In the genomic region with DNA sequence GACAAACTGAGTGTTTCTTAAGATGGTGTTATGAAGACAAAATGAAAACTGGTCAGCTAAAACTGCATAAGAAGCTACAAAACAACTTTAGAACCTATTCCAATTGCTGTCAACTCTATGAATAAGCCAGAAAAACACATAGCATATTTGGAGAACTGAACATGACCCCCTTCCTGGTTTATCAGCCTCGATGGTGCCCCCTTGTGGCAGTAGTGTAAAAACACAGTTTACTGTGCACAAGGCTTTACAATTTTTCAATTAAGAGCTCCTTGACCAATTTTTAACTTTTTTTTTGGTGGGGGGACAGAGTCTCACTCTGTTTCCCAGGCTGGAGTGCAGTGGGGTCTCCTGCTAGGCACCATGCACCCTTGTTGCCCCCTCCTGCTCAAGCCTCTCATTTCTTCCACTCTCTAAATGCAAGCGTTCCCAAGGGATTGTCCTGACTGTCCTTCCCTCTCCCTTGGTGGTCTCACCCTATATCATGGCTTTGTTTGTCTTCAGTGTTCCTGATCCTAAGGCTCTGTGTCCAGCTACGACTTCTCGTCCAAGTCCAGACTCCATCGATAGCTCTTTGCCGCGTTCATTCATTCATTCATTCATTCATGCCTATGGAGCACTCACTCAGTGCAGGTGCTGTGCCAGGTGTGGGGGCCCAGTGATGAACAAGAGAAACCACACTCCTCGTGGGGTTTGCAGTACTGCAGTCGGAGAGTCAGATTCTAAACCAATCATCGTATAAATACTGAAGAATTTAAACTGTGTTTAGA, we compare ENCODE assay signal across 8 cellular contexts. TPM values are rescaled to one million over a fixed set of nuclear protein-coding genes. Genes with fewer than 3 reads are reported as not detected.
DNase-seq lines count a peak whose midpoint lies in the region; ATAC-seq and TF ChIP-seq lines count a peak whose summit lies in the region.

No MANE protein-coding gene starts in this region.

- WGBS in suprapubic skin: 59% methylated on average over 10 of the region's 10 CpGs

- no peak for TF ChIP-seq EP300 in suprapubic skin (IDR thresholded peaks at IDR 0.05)

- H3K4me3 ChIP-seq in CD4-positive, CD25-positive, alpha-beta regulatory T cell (ENCODE audit: low read depth, low read length): no peak overlapping the region
- H3K4me3 ChIP-seq in OCI-LY7 (ENCODE audit: low read depth, low read length, poor library complexity, severe bottlenecking): no peak overlapping the region
- H3K4me3 ChIP-seq in epithelial cell of esophagus (ENCODE audit: low read length): no peak overlapping the region
- no peak overlapping the region for H3K4me3 ChIP-seq in suprapubic skin

- no peak overlapping the region for H3K27ac ChIP-seq in CD4-positive, CD25-positive, alpha-beta regulatory T cell (ENCODE audit: insufficient read depth, low read length, poor library complexity, severe bottlenecking)
- H3K27ac ChIP-seq in OCI-LY7 (ENCODE audit: low read depth, low read length, poor library complexity, severe bottlenecking): no peak overlapping the region
- no peak overlapping the region for H3K27ac ChIP-seq in suprapubic skin

- peak overlapping the region in 3 of 4 donors; percentile 28 to 88 (median 80) for H3K4me3 Mint-ChIP-seq in CD4-positive, CD25-positive, alpha-beta regulatory T cell
- H3K4me3 Mint-ChIP-seq in nephron progenitor cell: no peak overlapping the region

- no peak overlapping the region for H2AFZ ChIP-seq in OCI-LY7 (ENCODE audit: low read length)

- DNase-seq in CD4-positive, CD25-positive, alpha-beta regulatory T cell: peak; percentile 70 to 87 (median 79)
- DNase-seq in HUDEP-2 (lab: John Stamatoyannopoulos, UW; ENCODE audit: unreplicated experiment in 76 of 76) (peak in 54 of 76 experiments; percentile 7 to 72 (median 51)), OCI-LY7 (ENCODE audit: low spot score) (peak; percentile 90), epithelial cell of esophagus (ENCODE audit: low read depth) (peak; percentile 77), nephron progenitor cell (peak; percentile 77), suprapubic skin (ENCODE audit: low spot score in 2 of 2) (no peak), ecto neural progenitor cell (ENCODE audit: low spot score) (no peak)
- DNase-seq in activated CD8-positive, alpha-beta memory T cell treated with anti-CD3 and anti-CD28 coated beads, Interleukin-2, amount 50 U/mL, for 1 hour (ENCODE audit: extremely low read depth): peak; percentile 65

- H3K4me1 Mint-ChIP-seq in CD4-positive, CD25-positive, alpha-beta regulatory T cell: peaks cover 14 to 38% (median 30%) of the 10 kb centered on the region in 4 donors
- peaks cover 19% of the 10 kb centered on the region for H3K4me1 Mint-ChIP-seq in nephron progenitor cell

- H3K4me2 ChIP-seq in OCI-LY7 (ENCODE audit: low read length): no peak overlapping the region

- TF ChIP-seq POLR2A in suprapubic skin (IDR thresholded peaks at IDR 0.05): no peak

- H3K27me3 Mint-ChIP-seq in CD4-positive, CD25-positive, alpha-beta regulatory T cell: peaks cover 9% of the 10 kb centered on the region
- peaks cover 12% of the 10 kb centered on the region for H3K27me3 Mint-ChIP-seq in nephron progenitor cell (ENCODE audit: low read depth, poor library complexity)

- peaks cover 13% of the 10 kb centered on the region for H4K20me1 ChIP-seq in OCI-LY7 (ENCODE audit: insufficient read depth, low read length)

- H3K36me3 Mint-ChIP-seq in CD4-positive, CD25-positive, alpha-beta regulatory T cell: peaks cover 31% of the 10 kb centered on the region
- H3K36me3 Mint-ChIP-seq in nephron progenitor cell (ENCODE audit: low read depth): peaks cover 24% of the 10 kb centered on the region

- intact Hi-C loops in OCI-LY7 (cut with micrococcal nuclease; ENCODE audit: unreplicated experiment): no loop called here

- ATAC-seq in CD4-positive, CD25-positive, alpha-beta regulatory T cell (ENCODE audit: low read depth in 2 of 2): peak; percentile 52 to 56

- no peaks in the 10 kb centered on the region for H3K9me3 Mint-ChIP-seq in CD4-positive, CD25-positive, alpha-beta regulatory T cell
- H3K9me3 Mint-ChIP-seq in nephron progenitor cell: no peaks in the 10 kb centered on the region

- peak overlapping the region; percentile 58 to 86 (median 75) for H3K27ac Mint-ChIP-seq in CD4-positive, CD25-positive, alpha-beta regulatory T cell
- peak overlapping the region; percentile 90 for H3K27ac Mint-ChIP-seq in nephron progenitor cell

- no TSS peak for BruUV-seq in OCI-LY7 (replicated peaks; lab: Mats Ljungman, UMichigan)

- no peaks in the 10 kb centered on the region for H3K9me2 ChIP-seq in OCI-LY7 (ENCODE audit: insufficient read depth, low read length)

- H3K36me3 ChIP-seq in CD4-positive, CD25-positive, alpha-beta regulatory T cell (ENCODE audit: control insufficient read depth, insufficient read depth, low read length): peaks cover 39% of the 10 kb centered on the region
- H3K36me3 ChIP-seq in OCI-LY7 (ENCODE audit: insufficient read depth, low read length) (peaks cover 42% of the 10 kb centered on the region), suprapubic skin (peaks cover 42% of the 10 kb centered on the region)

- H3K4me1 ChIP-seq in CD4-positive, CD25-positive, alpha-beta regulatory T cell (ENCODE audit: control insufficient read depth, insufficient read depth, low read length, poor library complexity, severe bottlenecking): peaks cover 22% of the 10 kb centered on the region
- H3K4me1 ChIP-seq in OCI-LY7 (ENCODE audit: insufficient read depth, low read length, poor library complexity, severe bottlenecking) (peaks cover 2% of the 10 kb centered on the region), suprapubic skin (peaks cover 37% of the 10 kb centered on the region)

- H3K9me3 ChIP-seq in CD4-positive, CD25-positive, alpha-beta regulatory T cell (ENCODE audit: control insufficient read depth in 2 of 2, low read length in 2 of 2): no peaks in the 10 kb centered on the region
- H3K9me3 ChIP-seq in OCI-LY7 (ENCODE audit: low read length) (no peaks in the 10 kb centered on the region), suprapubic skin (no peaks in the 10 kb centered on the region)

- H3K79me2 ChIP-seq in OCI-LY7 (ENCODE audit: insufficient read depth, low read depth, low read length): peaks cover 6% of the 10 kb centered on the region; the same call in 1 of the 2 replicates

- POLR2A ChIA-PET in OCI-LY7 (lab: Charles Lee): interaction anchor here (1.0 kb wide), 1 partner anchor 30 kb away, joined by 4 read pairs; no protein-coding TSS in a partner anchor

- peak; percentile 92 for TF ChIP-seq CTCF in OCI-LY7 (conservative IDR thresholded peaks at IDR 0.05; ENCODE audit: low read length)
- TF ChIP-seq CTCF in epithelial cell of esophagus (IDR thresholded peaks at IDR 0.05; ENCODE audit: insufficient read depth, low read depth, low read length, missing control alignments): peak; percentile 85
- peak; percentile 81 for TF ChIP-seq CTCF in nephron progenitor cell (IDR thresholded peaks at IDR 0.05)
- peak; percentile 60 to 85 for TF ChIP-seq CTCF in suprapubic skin (IDR thresholded peaks at IDR 0.05)

- H3K27me3 ChIP-seq in CD4-positive, CD25-positive, alpha-beta regulatory T cell (ENCODE audit: control insufficient read depth, insufficient read depth, low read length): no peaks in the 10 kb centered on the region
- no peaks in the 10 kb centered on the region for H3K27me3 ChIP-seq in suprapubic skin

- CTCF ChIA-PET in OCI-LY7 (lab: Charles Lee; ENCODE audit: unreplicated experiment): interaction anchor here (0.6 kb wide), 2 partner anchors 13 to 63 kb away, joined by 3 read pairs; no protein-coding TSS in a partner anchor

RNA-seq across cellular contexts. Expression of a gene that starts 7.5 kb away (rescaled TPM):
- 2,625 TPM for total RNA-seq in CD4-positive, CD25-positive, alpha-beta regulatory T cell
- polyA plus RNA-seq in CD4-positive, CD25-positive, alpha-beta regulatory T cell: 1,000 to 10,000 TPM; 1,357 to 1,617 (median 1,453) TPM
- 123 and 145 TPM in 2 replicates for total RNA-seq in OCI-LY7 (2014; rRNA removed; shearing (Covaris generic))
- total RNA-seq in OCI-LY7 (2022) (659 and 705 TPM in 2 replicates), suprapubic skin (100 to 1,000 TPM; 238 to 471 (median 430) TPM)

RNA-seq across cellular contexts. Expression of a gene that starts 16.0 kb away (rescaled TPM):
- not detected for total RNA-seq in CD4-positive, CD25-positive, alpha-beta regulatory T cell
- not detected for polyA plus RNA-seq in CD4-positive, CD25-positive, alpha-beta regulatory T cell
- not detected in 2 replicates for total RNA-seq in OCI-LY7 (2014; rRNA removed; shearing (Covaris generic))
- total RNA-seq in OCI-LY7 (2022) (not detected in 2 replicates), suprapubic skin (not detected)

RNA-seq across cellular contexts. Expression of a gene that starts 38.3 kb away (rescaled TPM):
- total RNA-seq in CD4-positive, CD25-positive, alpha-beta regulatory T cell: 2.1 TPM
- under 1 TPM; 0.35 to 0.62 (median 0.49) TPM for polyA plus RNA-seq in CD4-positive, CD25-positive, alpha-beta regulatory T cell
- 0.10 and 0.19 TPM in 2 replicates for total RNA-seq in OCI-LY7 (2014; rRNA removed; shearing (Covaris generic))
- total RNA-seq in OCI-LY7 (2022) (0.22 and 0.55 TPM in 2 replicates), suprapubic skin (1 to 10 TPM; 1.0 to 9.3 (median 1.2) TPM)

Comparison
In these comparisons a context has a peak if more than half of its experiments do, and no peak if none do; other contexts are left out.
1. DNase-seq: peak in CD4-positive, CD25-positive, alpha-beta regulatory T cell (3 of 3), HUDEP-2 (54 of 76), OCI-LY7 (single experiment), activated CD8-positive, alpha-beta memory T cell treated with anti-CD3 and anti-CD28 coated beads, Interleukin-2, amount 50 U/mL, for 1 hour (single experiment), epithelial cell of esophagus (single experiment) and nephron progenitor cell (single experiment); none in suprapubic skin (0 of 2) and ecto neural progenitor cell (single experiment).
2. Peak in every context shown above with its lines, with median percentiles within 50 percentile points of each other: CTCF ChIP-seq.